ENCODE assay signal across 8 cellular contexts in the genomic region with DNA sequence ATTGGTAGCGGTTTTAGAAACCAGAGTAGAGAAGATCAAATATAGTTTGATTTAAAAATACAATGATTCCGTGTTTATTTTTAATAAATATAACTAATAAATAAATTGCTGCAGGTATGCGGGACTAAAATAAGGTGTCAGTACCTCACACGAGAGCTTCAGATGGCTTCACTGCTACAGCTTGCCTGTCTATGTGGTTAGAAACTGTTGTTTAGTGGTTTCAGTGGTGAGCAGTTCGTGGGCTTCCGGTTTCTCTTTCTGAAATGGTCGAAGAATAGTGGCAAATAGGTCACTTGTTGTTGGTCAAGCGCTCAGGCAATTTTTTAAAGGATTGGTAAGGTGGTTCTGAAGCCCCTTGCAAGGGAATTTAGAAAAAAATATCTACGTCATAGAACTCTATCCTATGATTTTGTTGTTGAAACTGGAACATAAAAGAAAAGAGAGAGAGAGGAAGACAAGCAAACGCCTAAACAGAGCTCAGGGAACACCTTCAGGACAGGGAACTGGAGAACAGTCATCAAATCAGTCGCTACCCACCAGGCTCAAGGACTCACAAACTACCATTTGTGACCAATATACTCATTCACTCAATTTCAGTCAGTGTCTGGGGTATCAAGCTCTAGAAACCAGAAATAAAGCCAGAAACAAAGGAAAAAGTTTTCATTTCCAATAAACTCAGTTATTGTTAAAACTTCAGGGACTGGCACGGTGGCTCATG.
DNase-seq lines count a peak whose midpoint lies in the region; ATAC-seq lines count a peak whose summit lies in the region.

No MANE protein-coding gene starts in this region.

- ATAC-seq in GM19328 (IDR thresholded peaks at IDR 0.05; ENCODE audit: unreplicated experiment) (peak; percentile 68), HG03135 (IDR thresholded peaks at IDR 0.05; ENCODE audit: unreplicated experiment) (peak; percentile 87)

- peak overlapping the region in 6 of 10 experiments; percentile 22 to 45 (median 34); a peak in 10 of 20 replicates for H3K4me3 ChIP-seq in BLaER1 treated with 17β-estradiol and CSF1 and Interleukin-3, amounts not matched to agents 10 nM and 100 nM

- peaks cover 12 to 53% (median 31%) of the 10 kb centered on the region in 10 experiments for H3K4me1 ChIP-seq in BLaER1 treated with 17β-estradiol and CSF1 and Interleukin-3, amounts not matched to agents 10 nM and 100 nM

- H3K36me3 ChIP-seq in BLaER1 treated with 17β-estradiol and CSF1 and Interleukin-3, amounts not matched to agents 10 nM and 100 nM = no peaks in the 10 kb centered on the region

- peaks cover 0 to 4% (median 0%) of the 10 kb centered on the region in 11 experiments; a peak in 1 of 22 replicates for H3K9me3 ChIP-seq in BLaER1 treated with 17β-estradiol and CSF1 and Interleukin-3, amounts not matched to agents 10 nM and 100 nM (replicated peaks in 1 of 11)

- 0 out of 22 replicates have a peak overlapping the region, but pooled peaks of 2 of the 11 experiments have one; percentile 4 to 14 for H3K27ac ChIP-seq in BLaER1 treated with 17β-estradiol and CSF1 and Interleukin-3, amounts not matched to agents 10 nM and 100 nM

- peak overlapping the region in 3 of 11 experiments; percentile 30 to 56 (median 48); a peak in 2 of 22 replicates for H3K9ac ChIP-seq in BLaER1 treated with 17β-estradiol and CSF1 and Interleukin-3, amounts not matched to agents 10 nM and 100 nM

- H3K27me3 ChIP-seq in BLaER1 treated with 17β-estradiol and CSF1 and Interleukin-3, amounts not matched to agents 10 nM and 100 nM = peaks cover 0 to 5% (median 0%) of the 10 kb centered on the region in 11 experiments; a peak in 1 of 22 replicates

- H3K4me2 ChIP-seq in BLaER1 treated with 17β-estradiol and CSF1 and Interleukin-3, amounts not matched to agents 10 nM and 100 nM = peak overlapping the region; percentile 67 to 96 (median 79)

- H4K20me1 ChIP-seq in BLaER1 treated with 17β-estradiol and CSF1 and Interleukin-3, amounts not matched to agents 10 nM and 100 nM = no peaks in the 10 kb centered on the region

- DNase-seq in SW480 (ENCODE audit: low spot score) = peak; percentile 56
- no peak for DNase-seq in KG1 (lab: John Stamatoyannopoulos, UW)
- DNase-seq in GOT3 (lab: John Stamatoyannopoulos, UW) = no peak
- DNase-seq in effector CD4-positive, alpha-beta T cell = no peak
- no peak for DNase-seq in medulla oblongata (ENCODE audit: extremely low spot score)
